Comparison of ENCODE assay signal across 2 cellular contexts in the genomic region with DNA sequence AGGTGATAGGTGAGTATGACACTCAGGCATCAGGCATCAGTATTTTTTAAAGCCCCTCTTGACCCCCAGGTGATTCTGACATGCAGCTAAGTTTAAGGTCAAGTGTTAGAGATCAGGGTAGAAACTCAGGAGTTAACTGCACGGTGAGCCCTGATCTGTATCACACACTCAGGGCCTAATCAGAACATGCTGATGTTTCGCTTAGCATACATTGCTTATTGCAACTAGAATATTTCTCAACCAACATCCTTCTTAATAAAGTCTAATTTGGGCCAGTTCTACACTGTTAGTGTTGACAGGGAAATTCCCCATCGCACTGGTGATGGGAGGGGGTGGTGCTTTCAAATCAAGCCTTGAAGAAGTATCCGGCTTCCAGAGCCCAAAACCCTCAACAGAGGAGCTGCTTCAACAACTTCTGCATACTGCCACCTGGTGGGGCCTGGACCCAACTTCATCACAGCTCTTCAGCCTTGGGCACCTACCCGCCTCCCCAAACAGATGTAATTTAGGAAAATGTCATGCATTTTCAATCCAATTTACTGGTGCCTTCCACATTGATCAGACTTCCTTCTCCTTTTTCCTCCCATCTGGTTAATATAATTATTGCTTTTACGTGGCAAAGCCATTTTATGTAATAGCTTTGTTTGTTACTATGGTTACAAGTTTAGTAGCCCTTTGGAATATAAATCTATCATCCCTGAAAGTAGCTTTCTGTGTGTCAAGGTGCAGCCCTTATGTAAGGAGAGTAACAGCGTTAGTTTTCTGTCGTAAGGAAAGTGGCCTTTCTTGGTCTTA.
A peak's percentile ranks its signal among the peaks of the same experiment; 100 is the strongest.
TF ChIP-seq lines count a peak whose summit lies in the region.

No MANE protein-coding gene starts in this region.

TF ChIP-seq in IMR-90, 13 proteins besides CTCF, POLR2A, EP300 and RAD21:
- peak; percentile 93 for TF ChIP-seq SMC3 (IDR thresholded peaks at IDR 0.05; ENCODE audit: low read depth, low read length)
- no peak for TF ChIP-seq USF2 (IDR thresholded peaks at IDR 0.05; ENCODE audit: low read depth, low read length)
- no peak for TF ChIP-seq CEBPB (IDR thresholded peaks at IDR 0.05; ENCODE audit: low read depth, low read length)

TF ChIP-seq in neural cell, 6 proteins besides CTCF, POLR2A, EP300 and RAD21 (continued from another document):
- TF ChIP-seq EZH2 (IDR thresholded peaks at IDR 0.05; ENCODE audit: borderline replicate concordance, insufficient read depth, low read length, poor library complexity, severe bottlenecking): no peak
